Comparison of ENCODE assay signal across 20 cellular contexts in the genomic region with DNA sequence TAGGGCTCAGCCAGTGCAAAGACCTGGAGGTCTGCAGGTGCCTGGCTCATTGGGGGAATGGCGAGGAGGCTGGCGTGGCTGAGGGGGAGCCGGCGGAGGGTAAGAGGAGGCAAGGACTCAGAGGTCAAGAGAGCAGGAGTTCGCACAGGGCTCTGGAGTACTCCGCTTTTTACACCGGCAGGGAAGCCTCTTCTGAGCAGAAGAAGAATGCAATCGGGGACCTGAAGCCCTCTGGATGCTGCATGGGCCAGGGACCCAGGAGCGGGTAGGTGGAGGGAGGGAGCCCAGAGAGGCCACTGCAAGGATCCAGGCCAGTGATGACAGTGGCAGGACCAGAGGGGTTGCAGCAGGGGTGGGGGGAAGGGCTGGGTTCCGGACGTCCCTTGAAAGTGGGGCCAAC.
"Had no signal": no experiment of that assay in that cellular context is flagged by ENCODE, and none has a peak within 500 bp of the region (broad histone marks: within the 10 kb centered on the region; RNA-seq: fewer than 3 reads in every experiment).

No MANE protein-coding gene starts in this region.

- H3K36me3 ChIP-seq: esophagus squamous epithelium, gastroesophageal sphincter, left lung, spleen, tibial artery had no signal

- H3K4me1 ChIP-seq: esophagus squamous epithelium, gastroesophageal sphincter, left lung, psoas muscle, spleen, tibial artery had no signal

- H3K4me1 Mint-ChIP-seq: naive B cell had no signal

- H3K36me3 Mint-ChIP-seq: naive B cell; stimulated activated memory B cell treated with anti-CD40 and anti-IgM and Interleukin-4, amounts not matched to agents 10 μg/mL and 1 μg/mL and 100 μg/mL, for 72 hours had no signal

- H3K27ac Mint-ChIP-seq: dendritic cell treated with granulocyte-macrophage colony-stimulating factor and Interleukin-4, amounts not matched to agents 40 ng/mL and 50 ng/mL, for 4 days; naive B cell; nephron; stimulated activated memory B cell treated with anti-CD40 and anti-IgM and Interleukin-4, amounts not matched to agents 10 μg/mL and 1 μg/mL and 100 μg/mL, for 72 hours; stimulated activated naive CD8-positive, alpha-beta T cell treated with anti-CD3 and anti-CD28 coated beads, Interleukin-15, Interleukin-2, amounts not matched to agents 100 ng/mL and 50 ng/mL, for 24 hours had no signal

- H3K4me3 ChIP-seq: esophagus squamous epithelium, gastroesophageal sphincter, left lung, lung, psoas muscle, spleen, tibial artery had no signal

- H3K4me3 Mint-ChIP-seq: dendritic cell treated with granulocyte-macrophage colony-stimulating factor and Interleukin-4, amounts not matched to agents 40 ng/mL and 50 ng/mL, for 4 days; naive B cell; nephron; stimulated activated memory B cell treated with anti-CD40 and anti-IgM and Interleukin-4, amounts not matched to agents 10 μg/mL and 1 μg/mL and 100 μg/mL, for 72 hours; stimulated activated naive CD8-positive, alpha-beta T cell treated with anti-CD3 and anti-CD28 coated beads, Interleukin-15, Interleukin-2, amounts not matched to agents 100 ng/mL and 50 ng/mL, for 24 hours had no signal

- DNase-seq: esophagus squamous epithelium; foreskin fibroblast; glutamatergic neuron; left lung; mesenchymal stem cell; naive B cell; occipital lobe; psoas muscle; retina; spleen; stimulated activated CD4-positive, alpha-beta T cell treated with anti-CD3 and anti-CD28 coated beads, Interleukin-15, amount 100 ng/mL, for 24 hours; stimulated activated CD4-positive, alpha-beta T cell treated with anti-CD3 and anti-CD28 coated beads, Interleukin-1b, Interleukin-23, amount 100 ng/mL, for 48 hours; stimulated activated CD4-positive, alpha-beta T cell treated with anti-CD3 and anti-CD28 coated beads, Interleukin-4, amount 100 ng/mL, for 24 hours had no signal

- H3K27ac ChIP-seq: esophagus squamous epithelium, gastroesophageal sphincter, left lung, psoas muscle, spleen, tibial artery had no signal

- H3K27me3 Mint-ChIP-seq: dendritic cell treated with granulocyte-macrophage colony-stimulating factor and Interleukin-4, amounts not matched to agents 40 ng/mL and 50 ng/mL, for 4 days; stimulated activated memory B cell treated with anti-CD40 and anti-IgM and Interleukin-4, amounts not matched to agents 10 μg/mL and 1 μg/mL and 100 μg/mL, for 72 hours; stimulated activated naive CD8-positive, alpha-beta T cell treated with anti-CD3 and anti-CD28 coated beads, Interleukin-15, Interleukin-2, amounts not matched to agents 100 ng/mL and 50 ng/mL, for 24 hours had no signal

- H3K9me3 ChIP-seq: esophagus squamous epithelium, gastroesophageal sphincter, left lung, psoas muscle, tibial artery had no signal

- H3K9me3 Mint-ChIP-seq: dendritic cell treated with granulocyte-macrophage colony-stimulating factor and Interleukin-4, amounts not matched to agents 40 ng/mL and 50 ng/mL, for 4 days; stimulated activated memory B cell treated with anti-CD40 and anti-IgM and Interleukin-4, amounts not matched to agents 10 μg/mL and 1 μg/mL and 100 μg/mL, for 72 hours; stimulated activated naive CD8-positive, alpha-beta T cell treated with anti-CD3 and anti-CD28 coated beads, Interleukin-15, Interleukin-2, amounts not matched to agents 100 ng/mL and 50 ng/mL, for 24 hours had no signal

- H3K27me3 ChIP-seq: left lung had no signal
